In genomic region chr7:28110427-28111012, GRCh38 we compare ENCODE assay signal across 19 cellular contexts.
DNase-seq lines count a peak whose midpoint lies in the region; ATAC-seq, FAIRE-seq and TF ChIP-seq lines count a peak whose summit lies in the region.
"Had no signal": no experiment of that assay in that cellular context is flagged by ENCODE, and none has a peak within 500 bp of the region (broad histone marks: within the 10 kb centered on the region; RNA-seq: fewer than 3 reads in every experiment).

No MANE protein-coding gene starts in this region.

- no TSS peak for BruUV-seq in K562 (replicated peaks; lab: Mats Ljungman, UMichigan)

- H3K4me1 ChIP-seq in HEK293 (ENCODE audit: control insufficient read depth, insufficient read depth, low read length) (peaks cover 15% of the 10 kb centered on the region), K562 (replicated peaks in 1 of 2; ENCODE audit: control insufficient read depth in 2 of 2, insufficient read depth in 2 of 2, low read length in 2 of 2) (no peaks in the 10 kb centered on the region), esophagus muscularis mucosa (peaks cover 29 to 72% (median 70%) of the 10 kb centered on the region in 4 donors), vagina (peaks cover 33% of the 10 kb centered on the region)
- H3K4me1 ChIP-seq: HAP-1 had no signal

- no peak overlapping the region for H3K4me2 ChIP-seq in K562 (ENCODE audit: insufficient read depth, low read length)
- H3K4me2 ChIP-seq: A549 had no signal

- H3K4me3 ChIP-seq in HEK293 (ENCODE audit: low read depth, low read length) (no peak overlapping the region), K562 (no peak overlapping the region), esophagus muscularis mucosa (no peak overlapping the region), vagina (no peak overlapping the region)
- H3K4me3 ChIP-seq: A549, HAP-1 had no signal

- DNase-seq in K562 (ENCODE audit: extremely low read depth in 1 of 4, low spot score in 3 of 4) (no peak), esophagus muscularis mucosa (ENCODE audit: extremely low spot score) (peak; percentile 72), vagina (ENCODE audit: extremely low spot score in 2 of 2) (no peak), D721Med (ENCODE audit: insufficient read length, low spot score) (no peak), type B pancreatic cell (ENCODE audit: extremely low spot score, unreplicated experiment) (no peak)
- DNase-seq: 8988T; C1 segment of cervical spinal cord; Calu3; CD4-positive, alpha-beta memory T cell; COR-L47; DMS79; GF-D8; GOT3 had no signal

- WGBS in K562 (ENCODE audit: insufficient coverage, low coverage, missing lambda C conversion rate): 2% methylated on average over 4 of the region's 4 CpGs
- WGBS in esophagus muscularis mucosa: 91% methylated on average over 4 of the region's 4 CpGs

- H3K4me1 Mint-ChIP-seq in type B pancreatic cell (ENCODE audit: unreplicated experiment): peaks cover 6% of the 10 kb centered on the region

- H3K4me3 Mint-ChIP-seq in type B pancreatic cell: no peak overlapping the region
- H3K4me3 Mint-ChIP-seq: CD4-positive, alpha-beta memory T cell had no signal

- FAIRE-seq in K562 (lab: Jason Lieb, UNC) (no peak), D721Med (lab: Jason Lieb, UNC) (no peak)
- FAIRE-seq: A549, GM12891, H54 had no signal

- no peak overlapping the region for H3K9ac ChIP-seq in K562 (ENCODE audit: insufficient read depth in 1 of 2, low read depth in 2 of 2, low read length in 2 of 2)

- intact Hi-C loops in K562 (cut with micrococcal nuclease) (no loop called here), esophagus muscularis mucosa (cut with DNase I) (no loop called here), vagina (cut with DNase I) (no loop called here)

- CTCF ChIA-PET in HEK293 (lab: Yijun Ruan, JAX) (no interaction called here), K562 (lab: Yijun Ruan, JAX; ENCODE audit: low intra/inter-chr PET ratio) (no interaction called here)

- H2AFZ ChIP-seq in K562 (ENCODE audit: low read depth, low read length): no peak overlapping the region

- no peaks in the 10 kb centered on the region for H3K9me1 ChIP-seq in K562 (ENCODE audit: control insufficient read depth, insufficient read depth, low read length)

- H3K36me3 Mint-ChIP-seq in type B pancreatic cell: no peaks in the 10 kb centered on the region
- H3K36me3 Mint-ChIP-seq: CD4-positive, alpha-beta memory T cell had no signal

- no peaks in the 10 kb centered on the region for H3K9me3 ChIP-seq in HEK293 (ENCODE audit: control insufficient read depth, insufficient read depth, low read depth, low read length)
- H3K9me3 ChIP-seq in K562 (replicated peaks; ENCODE audit: control insufficient read depth, insufficient read depth, low read depth, low read length): no peaks in the 10 kb centered on the region
- H3K9me3 ChIP-seq in esophagus muscularis mucosa: no peaks in the 10 kb centered on the region
- H3K9me3 ChIP-seq in vagina: no peaks in the 10 kb centered on the region
- H3K9me3 ChIP-seq: A549, HAP-1 had no signal

- in situ Hi-C loops in K562 (cut with MboI): no loop called here

- no peak overlapping the region for H3K27ac Mint-ChIP-seq in type B pancreatic cell
- H3K27ac Mint-ChIP-seq: CD4-positive, alpha-beta memory T cell had no signal

- TF ChIP-seq EP300 in K562 (IDR thresholded peaks at IDR 0.05; ENCODE audit: low read length) (no peak), esophagus muscularis mucosa (IDR thresholded peaks at IDR 0.05) (no peak)

- no peak for TF ChIP-seq CTCF in HEK293 (tag by site-specific recombination; IDR thresholded peaks at IDR 0.05)
- TF ChIP-seq CTCF in K562 (IDR thresholded peaks at IDR 0.05 in 2 of 3, conservative IDR thresholded peaks at IDR 0.05 in 1 of 3; ENCODE audit: insufficient read depth in 2 of 3, low read depth in 1 of 3, low read length in 3 of 3): no peak
- no peak for TF ChIP-seq CTCF in esophagus muscularis mucosa (IDR thresholded peaks at IDR 0.05)
- no peak for TF ChIP-seq CTCF in vagina (IDR thresholded peaks at IDR 0.05)
- TF ChIP-seq CTCF in D721Med (IDR thresholded peaks at IDR 0.05; ENCODE audit: insufficient read depth, missing control alignments): no peak
- no peak for TF ChIP-seq CTCF in type B pancreatic cell (conservative IDR thresholded peaks at IDR 0.05)

- no peaks in the 10 kb centered on the region for H3K9me3 Mint-ChIP-seq in type B pancreatic cell
- H3K9me3 Mint-ChIP-seq: CD4-positive, alpha-beta memory T cell had no signal

- no peak for TF ChIP-seq RAD21 in K562 (CRISPR knock-in tag; conservative IDR thresholded peaks at IDR 0.05 in 1 of 2, IDR thresholded peaks at IDR 0.05 in 1 of 2)

- no peaks in the 10 kb centered on the region; a peak in 1 of 3 replicates for H3K36me3 ChIP-seq in HEK293 (ENCODE audit: control insufficient read depth in 2 of 2, insufficient read depth in 1 of 2, low read length in 2 of 2)
- no peaks in the 10 kb centered on the region for H3K36me3 ChIP-seq in K562 (ENCODE audit: control insufficient read depth, insufficient read depth, low read length)
- no peaks in the 10 kb centered on the region for H3K36me3 ChIP-seq in esophagus muscularis mucosa
- peaks cover 0 to 3% of the 10 kb centered on the region in 2 donors for H3K36me3 ChIP-seq in vagina
- H3K36me3 ChIP-seq: HAP-1 had no signal

- H3K27ac ChIP-seq in HEK293 (ENCODE audit: extremely low read depth, low read depth, low read length) (no peak overlapping the region), K562 (ENCODE audit: extremely low read depth, low read depth, low read length) (no peak overlapping the region), esophagus muscularis mucosa (replicated peaks in 1 of 4) (no peak overlapping the region), vagina (peak overlapping the region; percentile 3)
- H3K27ac ChIP-seq: A549 had no signal

- H3K27me3 Mint-ChIP-seq in type B pancreatic cell: no peaks in the 10 kb centered on the region
- H3K27me3 Mint-ChIP-seq: CD4-positive, alpha-beta memory T cell had no signal

- POLR2A ChIA-PET in HEK293 (lab: Yijun Ruan, JAX): no interaction called here
- POLR2A ChIA-PET in K562 (lab: Yijun Ruan, JAX): interaction anchor here (0.9 kb wide), 1 partner anchor 13 kb away, joined by 3 read pairs; no protein-coding TSS in a partner anchor

- TF ChIP-seq POLR2A in K562 (conservative IDR thresholded peaks at IDR 0.05) (no peak), esophagus muscularis mucosa (IDR thresholded peaks at IDR 0.05; ENCODE audit: low read depth) (no peak), vagina (IDR thresholded peaks at IDR 0.05) (no peak)

- H3K79me2 ChIP-seq in K562 (ENCODE audit: control insufficient read depth, insufficient read depth, low read length): no peaks in the 10 kb centered on the region

- H3K27me3 ChIP-seq in K562 (ENCODE audit: control insufficient read depth in 2 of 2, insufficient read depth in 2 of 2, low read length in 2 of 2): peaks cover 2 to 30% of the 10 kb centered on the region in 2 experiments; a peak in 4 of 5 replicates
- H3K27me3 ChIP-seq in esophagus muscularis mucosa: no peaks in the 10 kb centered on the region
- H3K27me3 ChIP-seq in vagina: no peaks in the 10 kb centered on the region

- no peaks in the 10 kb centered on the region for H4K20me1 ChIP-seq in K562 (replicated peaks; ENCODE audit: control insufficient read depth, insufficient read depth, low read length)

- ATAC-seq in K562 (no peak), GM18498 (IDR thresholded peaks at IDR 0.05; ENCODE audit: unreplicated experiment) (no peak)
- ATAC-seq: A549 had no signal

TF ChIP-seq in HEK293, 187 proteins besides CTCF, POLR2A, EP300 and RAD21 (continues in another document):
- TF ChIP-seq ZNF18 (tag by site-specific recombination; IDR thresholded peaks at IDR 0.05) (no peak), ZNF596 (tag by site-specific recombination; IDR thresholded peaks at IDR 0.05) (no peak)

TF ChIP-seq in K562, 482 proteins besides CTCF, POLR2A, EP300 and RAD21:
- TF ChIP-seq ZNF512 (tag; IDR thresholded peaks at IDR 0.05): peak; percentile 81
- no peak for TF ChIP-seq PTRF (tag; IDR thresholded peaks at IDR 0.05)
